Comparison of ENCODE assay signal across 11 cellular contexts in the genomic region with DNA sequence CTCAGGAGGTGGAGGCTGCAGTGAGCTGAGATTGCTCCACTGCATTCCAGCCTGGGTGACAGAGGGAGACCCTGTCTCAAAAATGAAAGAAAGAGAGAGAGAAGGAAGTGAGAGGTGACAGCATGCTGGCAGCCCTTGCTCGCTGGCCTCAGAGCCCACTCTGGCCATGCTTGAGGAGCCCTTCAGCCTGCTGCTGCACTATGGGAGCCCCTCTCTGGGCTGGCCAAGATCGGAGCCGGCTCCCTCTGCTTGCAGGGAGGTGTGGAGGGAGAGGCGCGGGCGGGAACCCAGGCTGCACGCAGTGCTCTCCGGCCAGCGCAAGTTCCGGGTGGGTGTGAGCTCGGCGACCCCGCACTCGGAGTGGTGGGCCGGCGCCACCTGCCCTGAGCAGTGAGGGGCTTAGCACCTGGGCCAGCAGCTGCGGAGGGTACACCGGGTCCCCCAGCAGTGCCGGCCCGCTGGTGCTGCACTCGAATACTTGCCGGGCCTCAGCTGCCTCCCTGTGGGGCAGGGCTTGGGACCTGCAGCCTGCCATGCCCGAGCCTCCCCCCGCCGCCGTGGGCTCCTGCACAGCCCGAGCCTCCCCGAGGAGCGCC. TPM values are rescaled to one million over a fixed set of nuclear protein-coding genes. Genes with fewer than 3 reads are reported as not detected.
A peak's percentile ranks its signal among the peaks of the same experiment; 100 is the strongest.
DNase-seq lines count a peak whose midpoint lies in the region; ATAC-seq, FAIRE-seq and TF ChIP-seq lines count a peak whose summit lies in the region.
"Not testable (repeated sequence)": the region's sequence is repeated elsewhere in the genome, so short reads cannot be mapped to it uniquely, and the experiment has no call there.
"Had no signal": no experiment of that assay in that cellular context is flagged by ENCODE, and none has a peak within 500 bp of the region (broad histone marks: within the 10 kb centered on the region; RNA-seq: fewer than 3 reads in every experiment).

No MANE protein-coding gene starts in this region.

- H3K4me2 ChIP-seq in HCT116 (ENCODE audit: low read length); HepG2 (ENCODE audit: low read depth, low read length): not testable (repeated sequence)

- H4K20me1 ChIP-seq in HCT116 (ENCODE audit: insufficient read depth); HepG2 (ENCODE audit: insufficient read depth, low read length): not testable (repeated sequence)

- peaks cover 35% of the 10 kb centered on the region for H3K79me2 ChIP-seq in HCT116 (ENCODE audit: insufficient read depth, low read length)
- H3K79me2 ChIP-seq in HepG2 (ENCODE audit: insufficient read depth, low read length): not testable (repeated sequence)

- CTCF ChIA-PET in HCT116 (lab: Charles Lee): interaction anchor here (1.6 kb wide), 1 partner anchor 109 kb away, joined by 5 read pairs; a partner anchor contains a TSS
- CTCF ChIA-PET in HepG2 (lab: Yijun Ruan, JAX; ENCODE audit: low intra/inter-chr PET ratio, low total read pairs): not testable (repeated sequence)

- POLR2A ChIA-PET in HCT116 (lab: Charles Lee) (interaction anchor here (1.6 to 2.4 kb wide), 2 partner anchors 21 to 28 kb away, joined by 11 to 13 read pairs; no protein-coding TSS in a partner anchor), HepG2 (lab: Yijun Ruan, JAX) (interaction anchor here (1.2 to 4.9 kb wide), 5 partner anchors 11 to 86 kb away, joined by 3 to 77 read pairs (median 3); a partner anchor contains a TSS)

- not testable (repeated sequence) for DNase-seq in HCT116 (ENCODE audit: low read depth, low spot score); T-helper 17 cell; colonic mucosa; HepG2 (ENCODE audit: low spot score); psoas muscle; stimulated activated naive B cell treated with anti-CD40 and anti-IgM and Interleukin-4, amounts not matched to agents 10 μg/mL and 1 μg/mL and 100 μg/mL, for 72 hours

- FAIRE-seq in HepG2 (lab: Jason Lieb, UNC): not testable (repeated sequence)

- not testable (repeated sequence) for ATAC-seq in HCT116; T-helper 17 cell; HepG2; stimulated activated naive B cell treated with anti-CD40 and anti-IgM and Interleukin-4, amounts not matched to agents 10 μg/mL and 1 μg/mL and 100 μg/mL, for 72 hours (replicated peaks)
- ATAC-seq in psoas muscle: peak in 1 of 4 donors; percentile 17

- H3K27me3 ChIP-seq in HCT116 (ENCODE audit: insufficient read depth, low read length); colonic mucosa; HepG2 (ENCODE audit: control insufficient read depth in 1 of 2, insufficient read depth in 2 of 2, low read length in 2 of 2); psoas muscle (ENCODE audit: insufficient read depth in 3 of 3, low read length in 2 of 3): not testable (repeated sequence)

- H3K4me1 Mint-ChIP-seq in T-helper 17 cell: peaks cover 16% of the 10 kb centered on the region
- H3K4me1 Mint-ChIP-seq in stimulated activated naive B cell treated with anti-CD40 and anti-IgM and Interleukin-4, amounts not matched to agents 10 μg/mL and 1 μg/mL and 100 μg/mL, for 72 hours: peaks cover 7 to 20% of the 10 kb centered on the region in 2 donors

- H3K4me3 ChIP-seq in HCT116 (replicated peaks in 1 of 2; ENCODE audit: low read depth in 1 of 2, low read length in 2 of 2); HepG2 (replicated peaks in 1 of 3; ENCODE audit: insufficient read depth in 1 of 3, low read depth in 2 of 3, low read length in 3 of 3); psoas muscle: not testable (repeated sequence)
- H3K4me3 ChIP-seq in colonic mucosa: peak overlapping the region; percentile 21

- H3K9ac ChIP-seq in HCT116 (ENCODE audit: low read length); HepG2 (ENCODE audit: insufficient read depth, low read depth, low read length): not testable (repeated sequence)
- peak overlapping the region; percentile 56 to 60 for H3K9ac ChIP-seq in colonic mucosa (ENCODE audit: low read depth in 2 of 2, low read length in 2 of 2)

- H3K9me2 ChIP-seq in HCT116 (ENCODE audit: insufficient read depth): not testable (repeated sequence)

- peaks cover 0 to 11% of the 10 kb centered on the region in 2 experiments; a peak in 1 of 4 replicates for H3K4me1 ChIP-seq in HCT116 (ENCODE audit: control insufficient read depth in 1 of 2, insufficient read depth in 2 of 2, low read length in 2 of 2)
- not testable (repeated sequence) for H3K4me1 ChIP-seq in colonic mucosa
- H3K4me1 ChIP-seq in HepG2 (ENCODE audit: insufficient read depth, low read length): peaks cover 29% of the 10 kb centered on the region
- peaks cover 25% of the 10 kb centered on the region for H3K4me1 ChIP-seq in psoas muscle

- not testable (repeated sequence) for H3K4me3 Mint-ChIP-seq in T-helper 17 cell; stimulated activated naive B cell treated with anti-CD40 and anti-IgM and Interleukin-4, amounts not matched to agents 10 μg/mL and 1 μg/mL and 100 μg/mL, for 72 hours

- not testable (repeated sequence) for H3K27me3 Mint-ChIP-seq in T-helper 17 cell; stimulated activated naive B cell treated with anti-CD40 and anti-IgM and Interleukin-4, amounts not matched to agents 10 μg/mL and 1 μg/mL and 100 μg/mL, for 72 hours

- in situ Hi-C loops in HepG2 (cut with HindIII; ENCODE audit: extremely low pct_ligation_motif_present, low pct_unique_long_range_greater_than_20kb): not testable (repeated sequence)

- BruUV-seq in HCT116 (replicated peaks; lab: Mats Ljungman, UMichigan); HepG2 (replicated peaks; lab: Mats Ljungman, UMichigan): not testable (repeated sequence)

- RAD21 ChIA-PET in HCT116 (lab: Charles Lee; ENCODE audit: low non-redundant PET in 1 of 2, low total read pairs in 2 of 2, uncharacterized antibody in 2 of 2, unreplicated experiment in 2 of 2): not testable (repeated sequence)

- peak overlapping the region; percentile 79 for H3K27ac Mint-ChIP-seq in T-helper 17 cell
- peak overlapping the region; percentile 75 for H3K27ac Mint-ChIP-seq in stimulated activated naive B cell treated with anti-CD40 and anti-IgM and Interleukin-4, amounts not matched to agents 10 μg/mL and 1 μg/mL and 100 μg/mL, for 72 hours

- 93% methylated on average over 3 of the region's 29 CpGs for WGBS in HepG2 (ENCODE audit: low lambda C conversion rate)
- WGBS in psoas muscle, 3 donors: 95 to 97% (median 96%) methylated on average over 27 to 29 of the region's 29 CpGs

- H3K9me3 Mint-ChIP-seq in stimulated activated naive B cell treated with anti-CD40 and anti-IgM and Interleukin-4, amounts not matched to agents 10 μg/mL and 1 μg/mL and 100 μg/mL, for 72 hours: not testable (repeated sequence)

- not testable (repeated sequence) for H2AFZ ChIP-seq in HCT116 (ENCODE audit: low read depth, low read length, poor library complexity, severe bottlenecking); HepG2 (ENCODE audit: low read length)

- H3K36me3 ChIP-seq in HCT116 (ENCODE audit: control insufficient read depth in 1 of 2, insufficient read depth in 2 of 2, low read length in 2 of 2); colonic mucosa: not testable (repeated sequence)
- H3K36me3 ChIP-seq in HepG2 (replicated peaks in 1 of 2; ENCODE audit: control insufficient read depth in 1 of 2, insufficient read depth in 2 of 2, low read length in 2 of 2) (peaks cover 7 to 19% of the 10 kb centered on the region in 2 experiments; a peak in 4 of 5 replicates), psoas muscle (ENCODE audit: insufficient read depth in 1 of 2, low read depth in 1 of 2) (peaks cover 4 to 55% of the 10 kb centered on the region in 2 donors)

- TF ChIP-seq CTCF in HCT116 (IDR thresholded peaks at IDR 0.05 in 2 of 3, conservative IDR thresholded peaks at IDR 0.05 in 1 of 3; ENCODE audit: borderline replicate concordance in 1 of 3, insufficient read depth in 1 of 3, low read depth in 2 of 3, low read length in 2 of 3); colonic mucosa (IDR thresholded peaks at IDR 0.05); HepG2 (CRISPR knock-in tag; IDR thresholded peaks at IDR 0.05); psoas muscle (IDR thresholded peaks at IDR 0.05): not testable (repeated sequence)

- not testable (repeated sequence) for TF ChIP-seq RAD21 in HCT116 (IDR thresholded peaks at IDR 0.05; ENCODE audit: low read depth); HepG2 (CRISPR knock-in tag; IDR thresholded peaks at IDR 0.05)

- not testable (repeated sequence) for H3K36me3 Mint-ChIP-seq in T-helper 17 cell (ENCODE audit: low read depth)
- H3K36me3 Mint-ChIP-seq in stimulated activated naive B cell treated with anti-CD40 and anti-IgM and Interleukin-4, amounts not matched to agents 10 μg/mL and 1 μg/mL and 100 μg/mL, for 72 hours: peaks cover 49 to 52% of the 10 kb centered on the region in 2 donors

- peak overlapping the region; percentile 55 for H3K27ac ChIP-seq in HCT116 (ENCODE audit: low read depth, low read length)
- peak overlapping the region; percentile 80 for H3K27ac ChIP-seq in colonic mucosa
- not testable (repeated sequence) for H3K27ac ChIP-seq in HepG2 (ENCODE audit: extremely low read length, insufficient read depth, low read length)
- H3K27ac ChIP-seq in psoas muscle: peak overlapping the region; percentile 60

- TF ChIP-seq EP300 in HepG2 (IDR thresholded peaks at IDR 0.05; ENCODE audit: low read depth in 2 of 2, low read length in 2 of 2); HepG2 (CRISPR knock-in tag; IDR thresholded peaks at IDR 0.05; ENCODE audit: borderline replicate concordance): not testable (repeated sequence)

- intact Hi-C loops in HCT116 (cut with micrococcal nuclease); colonic mucosa (cut with DNase I); HepG2 (cut with micrococcal nuclease; ENCODE audit: unreplicated experiment); psoas muscle (cut with DNase I): not testable (repeated sequence)

- not testable (repeated sequence) for TF ChIP-seq POLR2A in HCT116 (IDR thresholded peaks at IDR 0.05; ENCODE audit: borderline replicate concordance, extremely low read depth, insufficient read depth, insufficient read length); HepG2 (IDR thresholded peaks at IDR 0.05; ENCODE audit: insufficient read depth in 1 of 2, low read depth in 2 of 2, low read length in 2 of 2)

- not testable (repeated sequence) for H3K9me3 ChIP-seq in HCT116 (ENCODE audit: control insufficient read depth in 1 of 2, insufficient read depth in 1 of 2, low read depth in 1 of 2, low read length in 2 of 2); T-helper 17 cell (ENCODE audit: control insufficient read depth, low read length, poor library complexity, severe bottlenecking); colonic mucosa; HepG2 (ENCODE audit: low read length); psoas muscle

RNA-seq across cellular contexts. Expression of a gene that starts 8.6 kb away (rescaled TPM):
- total RNA-seq in HCT116 (2021; ENCODE audit: unreplicated experiment) (0.86 TPM), T-helper 17 cell (1 to 10 TPM; 1.7 to 2.4 TPM), colonic mucosa (1,000 to 10,000 TPM; 6,357 to 8,309 TPM), HepG2 (2016; rRNA removed; fragmentation: Illumina TruSeq; extraction: Trizol) (0.24 and 0.32 TPM in 2 replicates), psoas muscle (1 to 10 TPM in 2 of 4 donors, under 1 TPM in 2; 0.62 to 2.0 (median 0.98) TPM)
- polyA plus RNA-seq in HCT116 (2012): 0.19 and 0.36 TPM in 2 replicates
- total RNA-seq in HepG2 (2016; cell fraction: cytosol; rRNA removed; fragmentation: Illumina TruSeq; extraction: Trizol; ENCODE audit: low read depth): not detected in 2 replicates
- 0.39 TPM in 1 of 2 replicates, not detected in the other for total RNA-seq in HepG2 (2016; cell fraction: insoluble cytoplasmic fraction; rRNA removed; fragmentation: Illumina TruSeq; extraction: Trizol)
- total RNA-seq in HepG2 (2016; cell fraction: membrane; rRNA removed; fragmentation: Illumina TruSeq; extraction: Trizol): 0.31 TPM in 1 of 2 replicates, not detected in the other
- 0.28 and 0.41 TPM in 2 replicates for total RNA-seq in HepG2 (2016; cell fraction: nucleus; rRNA removed; fragmentation: Illumina TruSeq; extraction: Trizol)
- polyA plus RNA-seq in HepG2 (2011; rRNA removed) (0.48 and 0.71 TPM in 2 replicates), psoas muscle (under 1 TPM; 0.31 to 0.77 (median 0.53) TPM)
- 0.26 and 0.30 TPM in 2 replicates for polyA plus RNA-seq in HepG2 (2011; cell fraction: cytosol; rRNA removed)
- polyA plus RNA-seq in HepG2 (2011; cell fraction: nucleus; rRNA removed): 2.4 and 2.9 TPM in 2 replicates
- 0.59 and 0.87 TPM in 2 replicates for polyA plus RNA-seq in HepG2 (2012)
- polyA plus RNA-seq in HepG2 (2016; cell fraction: cytosol; fragmentation: Illumina TruSeq; extraction: Trizol; ENCODE audit: low read depth): 0.17 TPM in 1 of 2 replicates, not detected in the other
- polyA plus RNA-seq in HepG2 (2016; cell fraction: insoluble cytoplasmic fraction; fragmentation: Illumina TruSeq; extraction: Trizol; ENCODE audit: low read depth): not detected in 2 replicates
- 0.26 TPM in 1 of 2 replicates, not detected in the other for polyA plus RNA-seq in HepG2 (2016; cell fraction: membrane; fragmentation: Illumina TruSeq; extraction: Trizol; ENCODE audit: low read depth)
- 2.4 TPM in 1 of 2 replicates, not detected in the other for polyA plus RNA-seq in HepG2 (2016; cell fraction: nucleus; fragmentation: Illumina TruSeq; extraction: Trizol; ENCODE audit: insufficient read depth, low read depth)
- polyA minus RNA-seq in HepG2 (2011; rRNA and poly(A)+ RNA removed; ENCODE audit: low replicate concordance): 0.42 and 0.68 TPM in 2 replicates
- polyA minus RNA-seq in HepG2 (2011; cell fraction: cytosol; rRNA and poly(A)+ RNA removed): not detected in 2 replicates
- polyA minus RNA-seq in HepG2 (2011; cell fraction: nucleus; rRNA and poly(A)+ RNA removed): 0.90 and 3.0 TPM in 2 replicates
- polyA plus RNA-seq: GM23338, IgD-negative memory B cell had no signal

RNA-seq across cellular contexts. Expression of a gene that starts 10.3 kb away (rescaled TPM):
- total RNA-seq in HCT116 (2021; ENCODE audit: unreplicated experiment) (81.3 TPM), T-helper 17 cell (10 to 100 TPM; 75.5 to 95.8 TPM), colonic mucosa (100 to 1,000 TPM; 264 to 335 TPM), HepG2 (2016; rRNA removed; fragmentation: Illumina TruSeq; extraction: Trizol) (45.4 and 54.8 TPM in 2 replicates), psoas muscle (100 to 1,000 TPM; 279 to 572 (median 404) TPM)
- 110 and 119 TPM in 2 replicates for polyA plus RNA-seq in HCT116 (2012)
- total RNA-seq in HepG2 (2016; cell fraction: cytosol; rRNA removed; fragmentation: Illumina TruSeq; extraction: Trizol; ENCODE audit: low read depth): 17.9 and 23.1 TPM in 2 replicates
- total RNA-seq in HepG2 (2016; cell fraction: insoluble cytoplasmic fraction; rRNA removed; fragmentation: Illumina TruSeq; extraction: Trizol): 41.2 and 57.4 TPM in 2 replicates
- total RNA-seq in HepG2 (2016; cell fraction: membrane; rRNA removed; fragmentation: Illumina TruSeq; extraction: Trizol): 15.1 and 19.6 TPM in 2 replicates
- 31.4 and 37.2 TPM in 2 replicates for total RNA-seq in HepG2 (2016; cell fraction: nucleus; rRNA removed; fragmentation: Illumina TruSeq; extraction: Trizol)
- polyA plus RNA-seq in HepG2 (2011; rRNA removed) (198 and 277 TPM in 2 replicates), psoas muscle (100 to 1,000 TPM; 512 to 649 (median 601) TPM)
- polyA plus RNA-seq in HepG2 (2011; cell fraction: cytosol; rRNA removed): 180 and 200 TPM in 2 replicates
- polyA plus RNA-seq in HepG2 (2011; cell fraction: nucleus; rRNA removed): 123 and 139 TPM in 2 replicates
- polyA plus RNA-seq in HepG2 (2012): 231 and 273 TPM in 2 replicates
- polyA plus RNA-seq in HepG2 (2016; cell fraction: cytosol; fragmentation: Illumina TruSeq; extraction: Trizol; ENCODE audit: low read depth): 49.8 and 49.9 TPM in 2 replicates
- polyA plus RNA-seq in HepG2 (2016; cell fraction: insoluble cytoplasmic fraction; fragmentation: Illumina TruSeq; extraction: Trizol; ENCODE audit: low read depth): 244 and 262 TPM in 2 replicates
- polyA plus RNA-seq in HepG2 (2016; cell fraction: membrane; fragmentation: Illumina TruSeq; extraction: Trizol; ENCODE audit: low read depth): 43.5 and 46.5 TPM in 2 replicates
- polyA plus RNA-seq in HepG2 (2016; cell fraction: nucleus; fragmentation: Illumina TruSeq; extraction: Trizol; ENCODE audit: insufficient read depth, low read depth): 142 and 151 TPM in 2 replicates
- polyA minus RNA-seq in HepG2 (2011; rRNA and poly(A)+ RNA removed; ENCODE audit: low replicate concordance): 119 and 143 TPM in 2 replicates
- 74.8 and 77.1 TPM in 2 replicates for polyA minus RNA-seq in HepG2 (2011; cell fraction: cytosol; rRNA and poly(A)+ RNA removed)
- 30.3 and 39.7 TPM in 2 replicates for polyA minus RNA-seq in HepG2 (2011; cell fraction: nucleus; rRNA and poly(A)+ RNA removed)

RNA-seq across cellular contexts. Expression of a gene that starts 28.5 kb away (rescaled TPM):
- 551 TPM for total RNA-seq in HCT116 (2021; ENCODE audit: unreplicated experiment)
- polyA plus RNA-seq in HCT116 (2012): 391 and 470 TPM in 2 replicates
- 100 to 1,000 TPM; 477 to 480 TPM for total RNA-seq in T-helper 17 cell
- 100 to 1,000 TPM; 305 to 418 TPM for total RNA-seq in colonic mucosa
- total RNA-seq in HepG2 (2016; rRNA removed; fragmentation: Illumina TruSeq; extraction: Trizol): 270 and 278 TPM in 2 replicates
- total RNA-seq in HepG2 (2016; cell fraction: cytosol; rRNA removed; fragmentation: Illumina TruSeq; extraction: Trizol; ENCODE audit: low read depth): 44.9 and 50.3 TPM in 2 replicates
- total RNA-seq in HepG2 (2016; cell fraction: insoluble cytoplasmic fraction; rRNA removed; fragmentation: Illumina TruSeq; extraction: Trizol): 247 and 303 TPM in 2 replicates
- 97.2 and 106 TPM in 2 replicates for total RNA-seq in HepG2 (2016; cell fraction: membrane; rRNA removed; fragmentation: Illumina TruSeq; extraction: Trizol)
- total RNA-seq in HepG2 (2016; cell fraction: nucleus; rRNA removed; fragmentation: Illumina TruSeq; extraction: Trizol): 191 and 201 TPM in 2 replicates
- 148 and 156 TPM in 2 replicates for polyA plus RNA-seq in HepG2 (2011; rRNA removed)
- polyA plus RNA-seq in HepG2 (2011; cell fraction: cytosol; rRNA removed): 89.9 and 92.3 TPM in 2 replicates
- 184 and 197 TPM in 2 replicates for polyA plus RNA-seq in HepG2 (2011; cell fraction: nucleus; rRNA removed)
- 166 and 314 TPM in 2 replicates for polyA plus RNA-seq in HepG2 (2012)
- polyA plus RNA-seq in HepG2 (2016; cell fraction: cytosol; fragmentation: Illumina TruSeq; extraction: Trizol; ENCODE audit: low read depth): 36.1 and 37.5 TPM in 2 replicates
- 257 and 357 TPM in 2 replicates for polyA plus RNA-seq in HepG2 (2016; cell fraction: insoluble cytoplasmic fraction; fragmentation: Illumina TruSeq; extraction: Trizol; ENCODE audit: low read depth)
- polyA plus RNA-seq in HepG2 (2016; cell fraction: membrane; fragmentation: Illumina TruSeq; extraction: Trizol; ENCODE audit: low read depth): 76.7 and 82.5 TPM in 2 replicates
- polyA plus RNA-seq in HepG2 (2016; cell fraction: nucleus; fragmentation: Illumina TruSeq; extraction: Trizol; ENCODE audit: insufficient read depth, low read depth): 372 and 405 TPM in 2 replicates
- 218 and 315 TPM in 2 replicates for polyA minus RNA-seq in HepG2 (2011; rRNA and poly(A)+ RNA removed; ENCODE audit: low replicate concordance)
- polyA minus RNA-seq in HepG2 (2011; cell fraction: cytosol; rRNA and poly(A)+ RNA removed): 121 and 131 TPM in 2 replicates
- 131 and 151 TPM in 2 replicates for polyA minus RNA-seq in HepG2 (2011; cell fraction: nucleus; rRNA and poly(A)+ RNA removed)
- 100 to 1,000 TPM; 151 to 229 (median 198) TPM for total RNA-seq in psoas muscle
- 100 to 1,000 TPM; 109 to 215 (median 191) TPM for polyA plus RNA-seq in psoas muscle

RNA-seq across cellular contexts. Expression of a gene that starts 32.3 kb away (rescaled TPM):
- total RNA-seq in HCT116 (2021; ENCODE audit: unreplicated experiment) (2.4 TPM), T-helper 17 cell (not detected), colonic mucosa (not detected), HepG2 (2016; rRNA removed; fragmentation: Illumina TruSeq; extraction: Trizol) (0.73 and 1.7 TPM in 2 replicates), psoas muscle (not detected)
- polyA plus RNA-seq in HCT116 (2012): 1.4 and 2.0 TPM in 2 replicates
- not detected in 2 replicates for total RNA-seq in HepG2 (2016; cell fraction: cytosol; rRNA removed; fragmentation: Illumina TruSeq; extraction: Trizol; ENCODE audit: low read depth)
- 0.80 and 2.9 TPM in 2 replicates for total RNA-seq in HepG2 (2016; cell fraction: insoluble cytoplasmic fraction; rRNA removed; fragmentation: Illumina TruSeq; extraction: Trizol)
- total RNA-seq in HepG2 (2016; cell fraction: membrane; rRNA removed; fragmentation: Illumina TruSeq; extraction: Trizol): 0.77 TPM in 1 of 2 replicates, not detected in the other
- total RNA-seq in HepG2 (2016; cell fraction: nucleus; rRNA removed; fragmentation: Illumina TruSeq; extraction: Trizol): not detected in 2 replicates
- polyA plus RNA-seq in HepG2 (2011; rRNA removed) (2.1 and 4.0 TPM in 2 replicates), psoas muscle (under 1 TPM in 1 of 3 donors, not detected in 2; 0.91 TPM)
- 4.6 and 7.7 TPM in 2 replicates for polyA plus RNA-seq in HepG2 (2011; cell fraction: cytosol; rRNA removed)
- 2.3 and 3.2 TPM in 2 replicates for polyA plus RNA-seq in HepG2 (2011; cell fraction: nucleus; rRNA removed)
- polyA plus RNA-seq in HepG2 (2012): 1.6 and 3.8 TPM in 2 replicates
- polyA plus RNA-seq in HepG2 (2016; cell fraction: cytosol; fragmentation: Illumina TruSeq; extraction: Trizol; ENCODE audit: low read depth): 0.27 and 0.35 TPM in 2 replicates
- polyA plus RNA-seq in HepG2 (2016; cell fraction: insoluble cytoplasmic fraction; fragmentation: Illumina TruSeq; extraction: Trizol; ENCODE audit: low read depth): 1.1 and 1.9 TPM in 2 replicates
- 0.50 TPM in 1 of 2 replicates, not detected in the other for polyA plus RNA-seq in HepG2 (2016; cell fraction: membrane; fragmentation: Illumina TruSeq; extraction: Trizol; ENCODE audit: low read depth)
- 2.2 TPM in 1 of 2 replicates, not detected in the other for polyA plus RNA-seq in HepG2 (2016; cell fraction: nucleus; fragmentation: Illumina TruSeq; extraction: Trizol; ENCODE audit: insufficient read depth, low read depth)
- polyA minus RNA-seq in HepG2 (2011; rRNA and poly(A)+ RNA removed; ENCODE audit: low replicate concordance): 0.37 TPM in 1 of 2 replicates, not detected in the other
- polyA minus RNA-seq in HepG2 (2011; cell fraction: cytosol; rRNA and poly(A)+ RNA removed): 2.1 TPM in 1 of 2 replicates, not detected in the other
- polyA minus RNA-seq in HepG2 (2011; cell fraction: nucleus; rRNA and poly(A)+ RNA removed): not detected in 2 replicates
- total RNA-seq: CD4-positive, alpha-beta T cell had no signal
- polyA plus RNA-seq: BJ, IgD-negative memory B cell had no signal

RNA-seq across cellular contexts. Expression of a gene that starts 48.0 kb away (rescaled TPM):
- total RNA-seq in HCT116 (2021; ENCODE audit: unreplicated experiment) (not detected), T-helper 17 cell (not detected), colonic mucosa (not detected), HepG2 (2016; rRNA removed; fragmentation: Illumina TruSeq; extraction: Trizol) (not detected in 2 replicates), psoas muscle (not detected)
- polyA plus RNA-seq in HCT116 (2012): not detected in 2 replicates
- not detected in 2 replicates for total RNA-seq in HepG2 (2016; cell fraction: cytosol; rRNA removed; fragmentation: Illumina TruSeq; extraction: Trizol; ENCODE audit: low read depth)
- not detected in 2 replicates for total RNA-seq in HepG2 (2016; cell fraction: insoluble cytoplasmic fraction; rRNA removed; fragmentation: Illumina TruSeq; extraction: Trizol)
- total RNA-seq in HepG2 (2016; cell fraction: membrane; rRNA removed; fragmentation: Illumina TruSeq; extraction: Trizol): 0.93 TPM in 1 of 2 replicates, not detected in the other
- total RNA-seq in HepG2 (2016; cell fraction: nucleus; rRNA removed; fragmentation: Illumina TruSeq; extraction: Trizol): not detected in 2 replicates
- polyA plus RNA-seq in HepG2 (2011; rRNA removed) (0.73 and 0.85 TPM in 2 replicates), psoas muscle (not detected)
- polyA plus RNA-seq in HepG2 (2011; cell fraction: cytosol; rRNA removed): 1.6 and 1.9 TPM in 2 replicates
- 1.7 and 2.4 TPM in 2 replicates for polyA plus RNA-seq in HepG2 (2011; cell fraction: nucleus; rRNA removed)
- polyA plus RNA-seq in HepG2 (2012): 0.35 TPM in 1 of 2 replicates, not detected in the other
- polyA plus RNA-seq in HepG2 (2016; cell fraction: cytosol; fragmentation: Illumina TruSeq; extraction: Trizol; ENCODE audit: low read depth): not detected in 2 replicates
- not detected in 2 replicates for polyA plus RNA-seq in HepG2 (2016; cell fraction: insoluble cytoplasmic fraction; fragmentation: Illumina TruSeq; extraction: Trizol; ENCODE audit: low read depth)
- polyA plus RNA-seq in HepG2 (2016; cell fraction: membrane; fragmentation: Illumina TruSeq; extraction: Trizol; ENCODE audit: low read depth): 0.63 TPM in 1 of 2 replicates, not detected in the other
- not detected in 2 replicates for polyA plus RNA-seq in HepG2 (2016; cell fraction: nucleus; fragmentation: Illumina TruSeq; extraction: Trizol; ENCODE audit: insufficient read depth, low read depth)
- 0.58 TPM in 1 of 2 replicates, not detected in the other for polyA minus RNA-seq in HepG2 (2011; rRNA and poly(A)+ RNA removed; ENCODE audit: low replicate concordance)
- polyA minus RNA-seq in HepG2 (2011; cell fraction: cytosol; rRNA and poly(A)+ RNA removed): not detected in 2 replicates
- polyA minus RNA-seq in HepG2 (2011; cell fraction: nucleus; rRNA and poly(A)+ RNA removed): 0.99 TPM in 1 of 2 replicates, not detected in the other
- total RNA-seq: CD4-positive, alpha-beta T cell; GM23338 had no signal
- polyA plus RNA-seq: A549, BJ, IgD-negative memory B cell had no signal

Comparison
In these comparisons a context has a peak if more than half of its experiments do, and no peak if none do; other contexts are left out.
1. RNA of a gene that starts 8.6 kb away (total RNA-seq): 6,357 to 8,309 TPM in colonic mucosa; 1.7 to 2.4 TPM in T-helper 17 cell, 0.62 to 2.0 TPM in psoas muscle, 0.86 TPM in HCT116 (single experiment) and 0.24 to 0.41 TPM in HepG2; every median in the first group is over 1,000 times any median in the second.